20 cellular contexts compared by ENCODE assay signal in genomic region chrX:132058975-132059374, GRCh38. TPM values are rescaled to one million over a fixed set of nuclear protein-coding genes. Genes with fewer than 3 reads are reported as not detected.
DNase-seq lines count a peak whose midpoint lies in the region; ATAC-seq, FAIRE-seq and TF ChIP-seq lines count a peak whose summit lies in the region.
"Had no signal": no experiment of that assay in that cellular context is flagged by ENCODE, and none has a peak within 500 bp of the region (broad histone marks: within the 10 kb centered on the region; RNA-seq: fewer than 3 reads in every experiment).

No MANE protein-coding gene starts in this region.

- H3K4me1 ChIP-seq in endothelial cell of umbilical vein (ENCODE audit: control insufficient read depth, extremely low read depth, insufficient read depth, low read length): no peaks in the 10 kb centered on the region
- no peaks in the 10 kb centered on the region for H3K4me1 ChIP-seq in suprapubic skin

- no peaks in the 10 kb centered on the region for H3K36me3 ChIP-seq in endothelial cell of umbilical vein (ENCODE audit: control insufficient read depth in 2 of 2, extremely low read depth in 1 of 2, insufficient read depth in 2 of 2, low read length in 2 of 2)
- H3K36me3 ChIP-seq in suprapubic skin: no peaks in the 10 kb centered on the region

- TF ChIP-seq POLR2A in endothelial cell of umbilical vein (IDR thresholded peaks at IDR 0.05; ENCODE audit: low read depth, low read length) (no peak), suprapubic skin (IDR thresholded peaks at IDR 0.05) (no peak)

- dilution Hi-C loops in endothelial cell of umbilical vein (cut with MboI; ENCODE audit: extremely low pct_ligation_motif_present, low sequenced_read_pairs): no loop called here

- POLR2A ChIA-PET in endothelial cell of umbilical vein (lab: Charles Lee): no interaction called here
- POLR2A ChIA-PET in CD4-positive, alpha-beta T cell (lab: Charles Lee): no interaction called here

- FAIRE-seq in endothelial cell of umbilical vein (lab: Jason Lieb, UNC): peak; percentile 44
- FAIRE-seq: G401.6 had no signal

- H3K27me3 ChIP-seq in endothelial cell of umbilical vein (ENCODE audit: control insufficient read depth in 2 of 2, insufficient read depth in 2 of 2, low read length in 2 of 2) (no peaks in the 10 kb centered on the region), suprapubic skin (no peaks in the 10 kb centered on the region)
- H3K27me3 ChIP-seq in CD4-positive, alpha-beta T cell (ENCODE audit: control insufficient read depth, insufficient read depth, low read length): no peaks in the 10 kb centered on the region

- peak overlapping the region; percentile 20 for H3K27ac Mint-ChIP-seq in activated naive CD8-positive, alpha-beta T cell treated with anti-CD3 and anti-CD28 coated beads for 36 hours
- H3K27ac Mint-ChIP-seq in activated naive CD8-positive, alpha-beta T cell treated with anti-CD3 and anti-CD28 coated beads, Interleukin-2, amount 50 U/mL, for 24 hours: no peak overlapping the region
- no peak overlapping the region for H3K27ac Mint-ChIP-seq in CD4-positive, alpha-beta T cell

- TF ChIP-seq CTCF in endothelial cell of umbilical vein (IDR thresholded peaks at IDR 0.05; ENCODE audit: extremely low read depth in 1 of 2, insufficient read depth in 1 of 2, low read depth in 1 of 2, low read length in 2 of 2): no peak
- TF ChIP-seq CTCF in suprapubic skin (IDR thresholded peaks at IDR 0.05): no peak
- TF ChIP-seq CTCF in CD4-positive, alpha-beta T cell (IDR thresholded peaks at IDR 0.05): no peak

- ATAC-seq in activated naive CD8-positive, alpha-beta T cell treated with anti-CD3 and anti-CD28 coated beads, Interleukin-2, amount 50 U/mL, for 24 hours: no peak
- no peak for ATAC-seq in CD4-positive, alpha-beta T cell (ENCODE audit: poor library complexity)
- ATAC-seq: SK-N-SH treated with all-trans-retinoic acid at 6 μM for 48 hours had no signal

- 59% methylated on average over 2 of the region's 2 CpGs for WGBS in suprapubic skin

- intact Hi-C loops in endothelial cell of umbilical vein (cut with micrococcal nuclease): no loop called here
- intact Hi-C loops in CD4-positive, alpha-beta T cell (cut with DNase I, micrococcal nuclease): no loop called here

- H3K27me3 Mint-ChIP-seq in activated naive CD8-positive, alpha-beta T cell treated with anti-CD3 and anti-CD28 coated beads for 36 hours: no peaks in the 10 kb centered on the region
- H3K27me3 Mint-ChIP-seq in activated naive CD8-positive, alpha-beta T cell treated with anti-CD3 and anti-CD28 coated beads, Interleukin-2, amount 50 U/mL, for 24 hours: no peaks in the 10 kb centered on the region
- no peaks in the 10 kb centered on the region for H3K27me3 Mint-ChIP-seq in CD4-positive, alpha-beta T cell

- H2AFZ ChIP-seq in endothelial cell of umbilical vein (ENCODE audit: low read depth, low read length): no peak overlapping the region

- no peak for TF ChIP-seq EP300 in suprapubic skin (IDR thresholded peaks at IDR 0.05)

- H3K79me2 ChIP-seq in endothelial cell of umbilical vein (ENCODE audit: control insufficient read depth, insufficient read depth, low read length): no peaks in the 10 kb centered on the region

- H3K9ac ChIP-seq in endothelial cell of umbilical vein (replicated peaks; ENCODE audit: extremely low read depth, insufficient read depth, low read length): no peak overlapping the region

- H3K4me3 ChIP-seq in endothelial cell of umbilical vein (replicated peaks in 1 of 3; ENCODE audit: insufficient read depth in 1 of 3, low read depth in 1 of 3, low read length in 3 of 3): no peak overlapping the region
- no peak overlapping the region for H3K4me3 ChIP-seq in suprapubic skin

- no peak overlapping the region for H3K27ac ChIP-seq in endothelial cell of umbilical vein (ENCODE audit: insufficient read depth, low read depth, low read length)
- H3K27ac ChIP-seq in suprapubic skin: no peak overlapping the region
- H3K27ac ChIP-seq in CD4-positive, alpha-beta T cell (ENCODE audit: low read depth, low read length): no peak overlapping the region
- H3K27ac ChIP-seq: C4-2B, RWPE1 had no signal

- H4K20me1 ChIP-seq in endothelial cell of umbilical vein (replicated peaks; ENCODE audit: control insufficient read depth, extremely low read depth, insufficient read depth, low read length): no peaks in the 10 kb centered on the region

- H3K9me3 Mint-ChIP-seq in activated naive CD8-positive, alpha-beta T cell treated with anti-CD3 and anti-CD28 coated beads for 36 hours: no peaks in the 10 kb centered on the region
- no peaks in the 10 kb centered on the region for H3K9me3 Mint-ChIP-seq in activated naive CD8-positive, alpha-beta T cell treated with anti-CD3 and anti-CD28 coated beads, Interleukin-2, amount 50 U/mL, for 24 hours
- no peaks in the 10 kb centered on the region for H3K9me3 Mint-ChIP-seq in CD4-positive, alpha-beta T cell

- H3K4me3 Mint-ChIP-seq in activated naive CD8-positive, alpha-beta T cell treated with anti-CD3 and anti-CD28 coated beads for 36 hours: no peak overlapping the region
- H3K4me3 Mint-ChIP-seq in activated naive CD8-positive, alpha-beta T cell treated with anti-CD3 and anti-CD28 coated beads, Interleukin-2, amount 50 U/mL, for 24 hours: no peak overlapping the region
- no peak overlapping the region for H3K4me3 Mint-ChIP-seq in CD4-positive, alpha-beta T cell

- no peak for DNase-seq in activated naive CD8-positive, alpha-beta T cell treated with anti-CD3 and anti-CD28 coated beads for 36 hours
- DNase-seq in activated naive CD8-positive, alpha-beta T cell treated with anti-CD3 and anti-CD28 coated beads, Interleukin-2, amount 50 U/mL, for 24 hours: no peak
- peak; percentile 16 for DNase-seq in OCI-M1 (lab: John Stamatoyannopoulos, UW)
- no peak for DNase-seq in endothelial cell of umbilical vein (ENCODE audit: low read depth, low spot score)
- DNase-seq in suprapubic skin (ENCODE audit: low spot score in 2 of 2): no peak
- DNase-seq in ecto neural progenitor cell (ENCODE audit: low spot score): no peak
- no peak for DNase-seq in CD4-positive, alpha-beta T cell
- DNase-seq: ACHN, DMS 273 treated with DMSO at 0.1 percent for 48 hours, DND-41, KBM-7, NCI-H1105, NCI-H2081, NCI-H2171 treated with DMSO at 0.1 percent for 48 hours, NCI-H748 treated with DMSO at 0.1 percent for 48 hours, SIG-M5 had no signal

- H3K4me2 ChIP-seq in endothelial cell of umbilical vein (ENCODE audit: insufficient read depth, low read length): no peak overlapping the region

- BruUV-seq in endothelial cell of umbilical vein (replicated peaks; lab: Mats Ljungman, UMichigan): no TSS peak

- H3K4me1 Mint-ChIP-seq in activated naive CD8-positive, alpha-beta T cell treated with anti-CD3 and anti-CD28 coated beads for 36 hours: peaks cover 10% of the 10 kb centered on the region
- peaks cover 25% of the 10 kb centered on the region for H3K4me1 Mint-ChIP-seq in activated naive CD8-positive, alpha-beta T cell treated with anti-CD3 and anti-CD28 coated beads, Interleukin-2, amount 50 U/mL, for 24 hours
- H3K4me1 Mint-ChIP-seq in CD4-positive, alpha-beta T cell (ENCODE audit: low read depth): peaks cover 33% of the 10 kb centered on the region

- H3K36me3 Mint-ChIP-seq in activated naive CD8-positive, alpha-beta T cell treated with anti-CD3 and anti-CD28 coated beads for 36 hours: peaks cover 6% of the 10 kb centered on the region
- peaks cover 15% of the 10 kb centered on the region for H3K36me3 Mint-ChIP-seq in activated naive CD8-positive, alpha-beta T cell treated with anti-CD3 and anti-CD28 coated beads, Interleukin-2, amount 50 U/mL, for 24 hours (ENCODE audit: low read depth)
- peaks cover 51% of the 10 kb centered on the region for H3K36me3 Mint-ChIP-seq in CD4-positive, alpha-beta T cell (ENCODE audit: low read depth)

- CTCF ChIA-PET in endothelial cell of umbilical vein (lab: Charles Lee): no interaction called here
- CTCF ChIA-PET in CD4-positive, alpha-beta T cell (lab: Charles Lee): no interaction called here

- H3K9me1 ChIP-seq in endothelial cell of umbilical vein (replicated peaks; ENCODE audit: control insufficient read depth, extremely low read depth, insufficient read depth, low read length): no peaks in the 10 kb centered on the region

- H3K9me3 ChIP-seq in endothelial cell of umbilical vein (replicated peaks; ENCODE audit: control insufficient read depth, insufficient read depth, low read length) (no peaks in the 10 kb centered on the region), suprapubic skin (no peaks in the 10 kb centered on the region)
- H3K9me3 ChIP-seq in CD4-positive, alpha-beta T cell (ENCODE audit: control insufficient read depth, low read length): no peaks in the 10 kb centered on the region

TF ChIP-seq in endothelial cell of umbilical vein, 7 proteins besides CTCF, POLR2A, EP300 and RAD21:
- no peak for TF ChIP-seq MYC (IDR thresholded peaks at IDR 0.05; ENCODE audit: low read depth, low read length)
- no peak for TF ChIP-seq EZH2 (IDR thresholded peaks at IDR 0.05; ENCODE audit: borderline replicate concordance, low read depth, low read length, severe bottlenecking)
- TF ChIP-seq POLR2AphosphoS5 (IDR thresholded peaks at IDR 0.05; ENCODE audit: insufficient read depth, low read depth, low read length): no peak

RNA-seq across cellular contexts. Expression of gene STK26, which starts 35.9 kb away (rescaled TPM):
- 10 to 100 TPM; 76.4 TPM for total RNA-seq in activated naive CD8-positive, alpha-beta T cell treated with anti-CD3 and anti-CD28 coated beads for 36 hours
- total RNA-seq in endothelial cell of umbilical vein (3.7 and 5.2 TPM in 2 replicates), suprapubic skin (10 to 100 TPM in 3 of 4 donors, 1 to 10 TPM in 1; 8.6 to 12.6 (median 11.3) TPM)
- polyA plus RNA-seq in endothelial cell of umbilical vein: 0.59 and 0.87 TPM in 2 replicates
- polyA plus RNA-seq in endothelial cell of umbilical vein (2011; cell fraction: cytosol; rRNA removed): 1.6 and 1.7 TPM in 2 replicates
- 1.8 and 2.4 TPM in 2 replicates for polyA plus RNA-seq in endothelial cell of umbilical vein (2011; cell fraction: nucleus; rRNA removed)
- 5.9 and 8.3 TPM in 2 replicates for polyA plus RNA-seq in endothelial cell of umbilical vein (2012)
- 1.2 and 1.4 TPM in 2 replicates for polyA minus RNA-seq in endothelial cell of umbilical vein
- 14.3 TPM for polyA minus RNA-seq in endothelial cell of umbilical vein (2011; cell fraction: cytosol; rRNA and poly(A)+ RNA removed)
- 0.87 and 1.4 TPM in 2 replicates for polyA minus RNA-seq in endothelial cell of umbilical vein (2011; cell fraction: nucleus; rRNA and poly(A)+ RNA removed)
- 10 to 100 TPM; 25.2 to 27.9 TPM for total RNA-seq in CD4-positive, alpha-beta T cell
